17 cellular contexts compared by ENCODE assay signal in genomic region chr12:42804928-42805327, GRCh38.
"Had no signal": no experiment of that assay in that cellular context is flagged by ENCODE, and none has a peak within 500 bp of the region (broad histone marks: within the 10 kb centered on the region; RNA-seq: fewer than 3 reads in every experiment).

No MANE protein-coding gene starts in this region.

- H3K36me3 ChIP-seq: ovary, upper lobe of right lung had no signal

- H3K9me3 Mint-ChIP-seq: activated CD8-positive, alpha-beta T cell treated with anti-CD3 and anti-CD28 coated beads for 36 hours; activated naive CD8-positive, alpha-beta T cell treated with anti-CD3 and anti-CD28 coated beads, Interleukin-2, amount 10 ng/mL, durations not matched to agents 7 days and 5 days; memory B cell had no signal

- ATAC-seq: activated CD8-positive, alpha-beta T cell treated with anti-CD3 and anti-CD28 coated beads for 36 hours; activated T-cell treated with anti-CD3 and anti-CD28 coated beads, Interleukin-2, amount 50 U/mL, for 72 hours; left lobe of liver; stimulated activated naive CD8-positive, alpha-beta T cell treated with anti-CD3 and anti-CD28 coated beads, Interleukin-15, Interleukin-2, amounts not matched to agents 100 U/mL and 50 U/mL, for 24 hours; upper lobe of right lung had no signal

- H3K4me1 Mint-ChIP-seq: activated naive CD8-positive, alpha-beta T cell treated with anti-CD3 and anti-CD28 coated beads, Interleukin-2, amount 10 ng/mL, durations not matched to agents 7 days and 5 days; memory B cell had no signal

- H3K27me3 Mint-ChIP-seq: activated CD8-positive, alpha-beta T cell treated with anti-CD3 and anti-CD28 coated beads for 36 hours; activated naive CD8-positive, alpha-beta T cell treated with anti-CD3 and anti-CD28 coated beads, Interleukin-2, amount 10 ng/mL, durations not matched to agents 7 days and 5 days; memory B cell had no signal

- H3K36me3 Mint-ChIP-seq: activated naive CD8-positive, alpha-beta T cell treated with anti-CD3 and anti-CD28 coated beads, Interleukin-2, amount 10 ng/mL, durations not matched to agents 7 days and 5 days; memory B cell had no signal

- H3K9me3 ChIP-seq: ovary, upper lobe of right lung had no signal

- DNase-seq: activated CD4-positive, alpha-beta T cell treated with anti-CD3 and anti-CD28 coated beads for 4 hours; activated CD8-positive, alpha-beta memory T cell treated with anti-CD3 and anti-CD28 coated beads, Interleukin-2, amount 50 U/mL, for 4 hours; activated CD8-positive, alpha-beta T cell treated with anti-CD3 and anti-CD28 coated beads for 36 hours; activated naive CD8-positive, alpha-beta T cell treated with anti-CD3 and anti-CD28 coated beads, Interleukin-2, amount 10 ng/mL, durations not matched to agents 7 days and 5 days; activated T-cell treated with anti-CD3 and anti-CD28 coated beads, Interleukin-2, amount 50 U/mL, for 72 hours; anterior cingulate cortex; dorsolateral prefrontal cortex; foreskin melanocyte; head of caudate nucleus; ovary; stimulated activated CD4-positive, alpha-beta T cell treated with anti-CD3 and anti-CD28 coated beads, Interleukin-2, amount 100 ng/mL, for 48 hours; stimulated activated naive CD8-positive, alpha-beta T cell treated with anti-CD3 and anti-CD28 coated beads, Interleukin-15, Interleukin-2, amounts not matched to agents 100 U/mL and 50 U/mL, for 24 hours; T1000; upper lobe of right lung had no signal

- H3K4me1 ChIP-seq: upper lobe of right lung had no signal

- H3K27ac Mint-ChIP-seq: activated CD8-positive, alpha-beta T cell treated with anti-CD3 and anti-CD28 coated beads for 36 hours; activated naive CD8-positive, alpha-beta T cell treated with anti-CD3 and anti-CD28 coated beads, Interleukin-2, amount 10 ng/mL, durations not matched to agents 7 days and 5 days; activated T-cell treated with anti-CD3 and anti-CD28 coated beads, Interleukin-2, amount 50 U/mL, for 72 hours; memory B cell had no signal

- H3K27me3 ChIP-seq: ovary, upper lobe of right lung had no signal

- H3K4me3 ChIP-seq: dorsolateral prefrontal cortex, ovary, upper lobe of right lung had no signal

- H3K27ac ChIP-seq: dorsolateral prefrontal cortex, ovary, upper lobe of right lung had no signal

- H3K4me3 Mint-ChIP-seq: activated CD8-positive, alpha-beta T cell treated with anti-CD3 and anti-CD28 coated beads for 36 hours; activated naive CD8-positive, alpha-beta T cell treated with anti-CD3 and anti-CD28 coated beads, Interleukin-2, amount 10 ng/mL, durations not matched to agents 7 days and 5 days; activated T-cell treated with anti-CD3 and anti-CD28 coated beads, Interleukin-2, amount 50 U/mL, for 72 hours; memory B cell; neural crest cell had no signal
